Comparison of ENCODE assay signal across 8 cellular contexts in the genomic region with DNA sequence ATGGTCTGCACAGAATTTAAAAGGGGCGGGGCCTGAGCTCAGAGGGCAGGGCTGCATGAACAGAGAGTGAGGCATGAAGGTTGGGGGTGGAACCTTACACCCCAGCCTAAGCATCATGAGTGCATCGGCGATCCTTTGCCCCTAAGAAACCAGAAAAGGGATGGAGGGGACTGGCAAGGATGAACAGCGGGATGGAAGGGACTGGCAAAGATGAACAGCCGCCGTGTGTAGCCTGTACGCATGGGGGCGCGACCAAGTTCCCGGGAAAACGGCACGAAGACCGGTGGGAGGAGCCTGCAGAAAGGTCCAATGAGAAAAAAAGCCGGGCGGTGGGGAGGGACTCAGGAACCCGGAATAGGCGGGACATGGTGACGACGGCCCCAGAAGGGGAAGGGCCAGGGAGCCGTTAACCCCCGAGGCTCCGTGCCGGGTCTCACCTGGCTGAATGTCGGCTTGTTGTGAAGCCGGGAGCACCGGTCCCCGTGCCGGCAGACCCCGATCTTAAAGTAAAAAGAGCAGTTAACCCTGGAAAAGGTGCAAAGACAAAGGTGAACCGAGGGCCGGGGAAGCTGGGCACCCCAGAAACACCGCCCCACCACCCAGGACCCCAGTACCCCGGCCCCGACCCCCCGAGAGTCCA. TPM values are rescaled to one million over a fixed set of nuclear protein-coding genes. Genes with fewer than 3 reads are reported as not detected.
DNase-seq lines count a peak whose midpoint lies in the region; ATAC-seq and TF ChIP-seq lines count a peak whose summit lies in the region.

No MANE protein-coding gene starts in this region.

- H3K27me3 ChIP-seq in ascending aorta (no peaks in the 10 kb centered on the region), right cardiac atrium (ENCODE audit: control insufficient read depth, insufficient read depth) (no peaks in the 10 kb centered on the region), rectal smooth muscle tissue (ENCODE audit: control insufficient read depth, insufficient read depth, low read length) (no peaks in the 10 kb centered on the region), vagina (no peaks in the 10 kb centered on the region)

- H3K4me3 ChIP-seq in ascending aorta, result peak overlapping the region; percentile 74 to 92
- peak overlapping the region; percentile 95 for H3K4me3 ChIP-seq in right cardiac atrium (ENCODE audit: low read length)
- H3K4me3 ChIP-seq in rectal smooth muscle tissue (ENCODE audit: low read length), result peak overlapping the region; percentile 86
- peak overlapping the region; percentile 90 to 93 for H3K4me3 ChIP-seq in vagina

- TF ChIP-seq POLR2A in vagina (IDR thresholded peaks at IDR 0.05), result no peak

- TF ChIP-seq CTCF in ascending aorta (IDR thresholded peaks at IDR 0.05) (peak; percentile 8 to 54 (median 42)), vagina (IDR thresholded peaks at IDR 0.05) (peak in 2 of 3 experiments; percentile 30 to 47)

- DNase-seq in NCI-H2029 (lab: John Stamatoyannopoulos, UW) (peak; percentile 97), T-helper 22 cell (ENCODE audit: low read depth) (peak; percentile 90), ascending aorta (ENCODE audit: low spot score in 2 of 2) (peak; percentile 81 to 98), right cardiac atrium (peak; percentile 95 to 97 (median 97)), vagina (ENCODE audit: extremely low spot score in 2 of 2) (peak in 1 of 2 donors; percentile 98)

- H3K27ac ChIP-seq in ascending aorta, result peak overlapping the region; percentile 99 to 100
- H3K27ac ChIP-seq in right cardiac atrium (ENCODE audit: low read length), result peak overlapping the region; percentile 97
- H3K27ac ChIP-seq in rectal smooth muscle tissue (ENCODE audit: low read depth, low read length), result peak overlapping the region; percentile 100
- peak overlapping the region; percentile 100 for H3K27ac ChIP-seq in vagina

- WGBS in right cardiac atrium, result under 1% methylated on average over 35 of the region's 35 CpGs

- peaks cover 3% of the 10 kb centered on the region; the same call in 1 of the 2 replicates for H3K9me3 ChIP-seq in ES-I3 (ENCODE audit: control insufficient read depth, insufficient read depth, low read length)
- H3K9me3 ChIP-seq in ascending aorta, result no peaks in the 10 kb centered on the region
- H3K9me3 ChIP-seq in right cardiac atrium (ENCODE audit: control insufficient read depth, low read length), result no peaks in the 10 kb centered on the region
- no peaks in the 10 kb centered on the region for H3K9me3 ChIP-seq in vagina

- H3K36me3 ChIP-seq in ES-I3 (ENCODE audit: insufficient read depth, low read length), result no peaks in the 10 kb centered on the region
- H3K36me3 ChIP-seq in ascending aorta, result no peaks in the 10 kb centered on the region
- H3K36me3 ChIP-seq in rectal smooth muscle tissue (ENCODE audit: control insufficient read depth, insufficient read depth, low read length), result no peaks in the 10 kb centered on the region
- no peaks in the 10 kb centered on the region for H3K36me3 ChIP-seq in vagina

- intact Hi-C loops in ascending aorta (cut with DNase I) (loop anchor here (1.0 to 10.0 kb wide), 8 partner anchors 28 to 600 kb away; partner anchors contain the start of genes ARHGAP33, ETV2, FXYD7 and OVOL3), right cardiac atrium (cut with DNase I) (no loop called here), vagina (cut with DNase I) (no loop called here)

- H3K9ac ChIP-seq in ES-I3 (ENCODE audit: low read depth, low read length), result peak overlapping the region; percentile 96
- H3K9ac ChIP-seq in rectal smooth muscle tissue (ENCODE audit: low read length), result peak overlapping the region; percentile 75

- ATAC-seq in HG02642 (IDR thresholded peaks at IDR 0.05; ENCODE audit: poor library complexity, unreplicated experiment) (peak; percentile 44), right cardiac atrium (peak; percentile 80 to 81)

- H3K4me1 ChIP-seq in ES-I3 (ENCODE audit: insufficient read depth, low read length), result 0 out of 2 replicates have a peak, but pooled peaks cover 3% of the 10 kb centered on the region
- peaks cover 8 to 33% of the 10 kb centered on the region in 2 donors for H3K4me1 ChIP-seq in ascending aorta
- H3K4me1 ChIP-seq in right cardiac atrium (ENCODE audit: control insufficient read depth, insufficient read depth, low read length), result peaks cover 4% of the 10 kb centered on the region
- H3K4me1 ChIP-seq in rectal smooth muscle tissue (ENCODE audit: control insufficient read depth, insufficient read depth, low read length), result peaks cover 16% of the 10 kb centered on the region
- peaks cover 51% of the 10 kb centered on the region for H3K4me1 ChIP-seq in vagina

RNA-seq across cellular contexts. Expression of gene U2AF1L4, which starts 0.4 kb away (rescaled TPM):
- total RNA-seq in ascending aorta (not detected), right cardiac atrium (10 to 100 TPM; 19.6 to 31.3 (median 22.8) TPM), vagina (6.6 TPM)
- polyA plus RNA-seq in right cardiac atrium, result 32.3 TPM

RNA-seq across cellular contexts. Expression of gene PSENEN, which starts 0.6 kb away (rescaled TPM):
- total RNA-seq in ascending aorta, result 110 TPM
- total RNA-seq in right cardiac atrium, result 10 to 100 TPM; 40.0 to 50.4 (median 43.8) TPM
- 69.7 TPM for polyA plus RNA-seq in right cardiac atrium
- total RNA-seq in vagina, result 28.2 TPM

RNA-seq across cellular contexts. Expression of gene IGFLR1, which starts 2.6 kb away (rescaled TPM):
- total RNA-seq in ascending aorta (not detected), right cardiac atrium (1 to 10 TPM; 1.8 to 6.3 (median 4.4) TPM), vagina (7.4 TPM)
- 4.7 TPM for polyA plus RNA-seq in right cardiac atrium

RNA-seq across cellular contexts. Expression of gene LIN37, which starts 3.6 kb away (rescaled TPM):
- total RNA-seq in ascending aorta (29.9 TPM), right cardiac atrium (10 to 100 TPM in 2 of 4 donors, 1 to 10 TPM in 2; 8.2 to 14.6 (median 10.3) TPM), vagina (11.3 TPM)
- 17.9 TPM for polyA plus RNA-seq in right cardiac atrium

RNA-seq across cellular contexts. Expression of gene HSPB6, which starts 12.0 kb away (rescaled TPM):
- total RNA-seq in ascending aorta, result 265 TPM
- total RNA-seq in right cardiac atrium, result 100 to 1,000 TPM; 107 to 207 (median 148) TPM
- 209 TPM for polyA plus RNA-seq in right cardiac atrium
- 238 TPM for total RNA-seq in vagina
